In genomic region chr17:27609606-27610303, GRCh38 we compare ENCODE assay signal across 8 cellular contexts. TPM values are rescaled to one million over a fixed set of nuclear protein-coding genes. Genes with fewer than 3 reads are reported as not detected.
DNase-seq lines count a peak whose midpoint lies in the region; ATAC-seq and TF ChIP-seq lines count a peak whose summit lies in the region.

No MANE protein-coding gene starts in this region.

- no peaks in the 10 kb centered on the region for H3K79me2 ChIP-seq in parathyroid adenoma

- H3K27ac ChIP-seq in RWPE2 (ENCODE audit: poor library complexity, severe bottlenecking) (no peak overlapping the region), parathyroid adenoma (no peak overlapping the region)

- H3K4me3 Mint-ChIP-seq in T-helper 17 cell, result no peak overlapping the region

- H3K9me3 ChIP-seq in RWPE2 (ENCODE audit: severe bottlenecking) (no peaks in the 10 kb centered on the region), parathyroid adenoma (ENCODE audit: control insufficient read depth, low read length) (no peaks in the 10 kb centered on the region), T-helper 17 cell (ENCODE audit: control insufficient read depth, low read length, poor library complexity, severe bottlenecking) (no peaks in the 10 kb centered on the region)

- H3K4me1 ChIP-seq in RWPE2 (ENCODE audit: insufficient read depth, poor library complexity, severe bottlenecking) (no peaks in the 10 kb centered on the region), parathyroid adenoma (no peaks in the 10 kb centered on the region)

- DNase-seq in A172 (ENCODE audit: low spot score) (peak; percentile 32), RWPE2 (ENCODE audit: low spot score) (no peak), fibroblast of pulmonary artery (ENCODE audit: low read depth) (peak; percentile 51), NCI-H1930 (lab: John Stamatoyannopoulos, UW) (no peak), T-helper 17 cell (no peak)

- peaks cover 6% of the 10 kb centered on the region for H3K36me3 Mint-ChIP-seq in T-helper 17 cell (ENCODE audit: low read depth)

- H3K9ac ChIP-seq in parathyroid adenoma, result no peak overlapping the region

- H2AFZ ChIP-seq in parathyroid adenoma, result no peak overlapping the region

- TF ChIP-seq CTCF in GM12872 (IDR thresholded peaks at IDR 0.05; ENCODE audit: insufficient read depth, low read depth, low read length), result peak; percentile 60
- peak; percentile 65 for TF ChIP-seq CTCF in RWPE2 (IDR thresholded peaks at IDR 0.05; ENCODE audit: poor library complexity, severe bottlenecking)
- TF ChIP-seq CTCF in fibroblast of pulmonary artery (IDR thresholded peaks at IDR 0.05; ENCODE audit: low read length, missing control alignments), result peak; percentile 57
- peak; percentile 39 for TF ChIP-seq CTCF in parathyroid adenoma (IDR thresholded peaks at IDR 0.05)

- H3K4me2 ChIP-seq in parathyroid adenoma (ENCODE audit: low read length), result no peak overlapping the region

- ATAC-seq in RWPE2 (ENCODE audit: low read depth) (peak; percentile 68; the same call in 2 of the 3 replicates), HG03354 (IDR thresholded peaks at IDR 0.05; ENCODE audit: poor library complexity, severe bottlenecking, unreplicated experiment) (no peak), T-helper 17 cell (no peak)

- no peaks in the 10 kb centered on the region for H3K36me3 ChIP-seq in RWPE2 (ENCODE audit: low read depth)
- no peaks in the 10 kb centered on the region for H3K36me3 ChIP-seq in parathyroid adenoma (ENCODE audit: control insufficient read depth, insufficient read depth, low read length)

- no peaks in the 10 kb centered on the region for H3K27me3 Mint-ChIP-seq in T-helper 17 cell

- peaks cover 5% of the 10 kb centered on the region for H3K4me1 Mint-ChIP-seq in T-helper 17 cell

- H3K27me3 ChIP-seq in RWPE2 (ENCODE audit: insufficient read depth, poor library complexity, severe bottlenecking) (no peaks in the 10 kb centered on the region), parathyroid adenoma (ENCODE audit: control insufficient read depth, insufficient read depth, low read length) (no peaks in the 10 kb centered on the region)

- H3K4me3 ChIP-seq in RWPE2 (ENCODE audit: severe bottlenecking) (no peak overlapping the region), fibroblast of pulmonary artery (replicated peaks; ENCODE audit: low read depth, low read length) (no peak overlapping the region), parathyroid adenoma (ENCODE audit: low read depth, low read length) (no peak overlapping the region)

- no peak overlapping the region for H3K27ac Mint-ChIP-seq in T-helper 17 cell

RNA-seq across cellular contexts. Expression of gene LGALS9, which starts 21.2 kb away (rescaled TPM):
- total RNA-seq in A172 (2014; rRNA removed; shearing (Covaris generic)), result 0.91 and 1.4 TPM in 2 replicates
- 10 to 100 TPM; 64.7 to 66.3 TPM for total RNA-seq in T-helper 17 cell

Comparison
In these comparisons a context has a peak if more than half of its experiments do, and no peak if none do; other contexts are left out.
1. DNase-seq: peak in A172 (single experiment) and fibroblast of pulmonary artery (single experiment); none in RWPE2 (single experiment), NCI-H1930 (0 of 2) and T-helper 17 cell (0 of 3).
2. RNA of gene LGALS9, which starts 21.2 kb away (total RNA-seq): 64.7 to 66.3 TPM in T-helper 17 cell; 0.91 to 1.4 TPM in A172; every median in the first group is over 10 times any median in the second.
3. Peak in every context shown above with its lines, with median percentiles within 50 percentile points of each other: CTCF ChIP-seq.